Comparison of ENCODE assay signal across 13 cellular contexts in genomic region chr15:32824777-32825176, GRCh38.
DNase-seq lines count a peak whose midpoint lies in the region; ATAC-seq, FAIRE-seq and TF ChIP-seq lines count a peak whose summit lies in the region.
"Had no signal": no experiment of that assay in that cellular context is flagged by ENCODE, and none has a peak within 500 bp of the region (broad histone marks: within the 10 kb centered on the region; RNA-seq: fewer than 3 reads in every experiment).

No MANE protein-coding gene starts in this region.

- peak overlapping the region; percentile 8 for H2AFZ ChIP-seq in osteoblast (ENCODE audit: low read length)

- H3K27ac ChIP-seq in osteoblast (ENCODE audit: low read depth, low read length), result peak overlapping the region; percentile 99

- no peak for ATAC-seq in HG03520 (IDR thresholded peaks at IDR 0.05; ENCODE audit: unreplicated experiment)
- ATAC-seq in GM19023 (IDR thresholded peaks at IDR 0.05; ENCODE audit: unreplicated experiment), result no peak

- peak; percentile 93 for FAIRE-seq in RCC 7860 (lab: Jason Lieb, UNC)

- H3K9me3 ChIP-seq in osteoblast (ENCODE audit: low read depth, low read length), result no peaks in the 10 kb centered on the region

- peaks cover 50% of the 10 kb centered on the region for H3K4me1 ChIP-seq in osteoblast (ENCODE audit: insufficient read depth, low read length)

- no peak overlapping the region for H3K4me3 ChIP-seq in epithelial cell of esophagus (ENCODE audit: low read length)
- H3K4me3 ChIP-seq in osteoblast (ENCODE audit: insufficient read depth, low read length), result peak overlapping the region; percentile 34

- TF ChIP-seq CTCF in epithelial cell of esophagus (IDR thresholded peaks at IDR 0.05; ENCODE audit: insufficient read depth, low read depth, low read length, missing control alignments), result no peak
- TF ChIP-seq CTCF in osteoblast (IDR thresholded peaks at IDR 0.05; ENCODE audit: extremely low read depth, low read depth, low read length), result no peak

- H3K27me3 ChIP-seq in osteoblast (ENCODE audit: insufficient read depth, low read length), result no peaks in the 10 kb centered on the region

- H4K20me1 ChIP-seq in osteoblast (ENCODE audit: insufficient read depth, low read length), result no peaks in the 10 kb centered on the region

- peaks cover 9% of the 10 kb centered on the region for H3K79me2 ChIP-seq in osteoblast (ENCODE audit: insufficient read depth, low read length)

- peaks cover 9% of the 10 kb centered on the region for H3K36me3 ChIP-seq in osteoblast (ENCODE audit: insufficient read depth, low read length)

- DNase-seq in Daoy (ENCODE audit: low read depth) (peak; percentile 84), RCC 7860 (ENCODE audit: low spot score) (peak; percentile 95), epithelial cell of esophagus (ENCODE audit: low read depth) (peak; percentile 87), osteoblast (ENCODE audit: insufficient read length, low spot score, missing footprints) (peak; percentile 81), NOMO-1 treated with dmso at 0.1 percent for 144 hours (lab: John Stamatoyannopoulos, UW; ENCODE audit: unreplicated experiment) (no peak), NCI-H2171 (lab: John Stamatoyannopoulos, UW) (no peak)
- DNase-seq: activated T-cell treated with anti-CD3 and anti-CD28 coated beads for 4 hours, caudate nucleus, head of caudate nucleus, mesendoderm, NCI-H146 had no signal

- H3K4me2 ChIP-seq in osteoblast (ENCODE audit: insufficient read depth, low read length), result peak overlapping the region; percentile 74

Comparison
In these comparisons a context has a peak if more than half of its experiments do, and no peak if none do; other contexts are left out.
1. DNase-seq: peak in Daoy (single experiment), RCC 7860 (single experiment), epithelial cell of esophagus (single experiment) and osteoblast (single experiment); none in NOMO-1 treated with dmso at 0.1 percent for 144 hours (single experiment) and NCI-H2171 (single experiment).